8 cellular contexts compared by ENCODE assay signal in the genomic region with DNA sequence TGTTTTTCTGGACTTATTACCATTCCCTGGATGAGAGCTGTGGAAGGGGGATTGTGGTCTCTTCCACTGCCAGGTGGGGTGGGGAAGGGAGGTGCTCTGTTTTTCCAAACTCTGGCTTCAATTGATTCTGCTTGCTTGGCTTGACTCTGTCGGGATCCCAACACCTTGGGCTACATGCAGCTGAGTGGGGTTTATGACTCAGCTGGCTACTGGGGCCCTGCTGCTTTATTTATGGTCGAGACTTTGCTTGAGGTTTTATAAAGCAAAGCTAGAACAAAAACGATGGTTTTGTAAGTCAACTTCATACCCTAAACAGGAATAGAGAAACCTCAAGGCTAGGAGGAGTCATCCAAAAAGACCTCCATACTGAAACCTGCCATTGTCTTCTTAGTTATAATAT.
DNase-seq lines count a peak whose midpoint lies in the region; ATAC-seq, FAIRE-seq and TF ChIP-seq lines count a peak whose summit lies in the region.

No MANE protein-coding gene starts in this region.

- H3K27me3 ChIP-seq in skeletal muscle satellite cell (ENCODE audit: control insufficient read depth, insufficient read depth, low read length) (no peaks in the 10 kb centered on the region), thyroid gland (no peaks in the 10 kb centered on the region)
- H3K27me3 ChIP-seq in CD4-positive, alpha-beta memory T cell (ENCODE audit: insufficient read depth, low read length), result no peaks in the 10 kb centered on the region

- H3K4me1 ChIP-seq in skeletal muscle satellite cell (ENCODE audit: control insufficient read depth, insufficient read depth, low read length) (peaks cover 74% of the 10 kb centered on the region), thyroid gland (peaks cover 0 to 19% of the 10 kb centered on the region in 2 donors)
- H3K4me1 ChIP-seq in CD4-positive, alpha-beta memory T cell (ENCODE audit: insufficient read depth, low read length), result no peaks in the 10 kb centered on the region

- no peaks in the 10 kb centered on the region for H3K9me3 ChIP-seq in skeletal muscle satellite cell (replicated peaks; ENCODE audit: low read length)
- no peaks in the 10 kb centered on the region for H3K9me3 ChIP-seq in thyroid gland
- no peaks in the 10 kb centered on the region for H3K9me3 ChIP-seq in CD4-positive, alpha-beta memory T cell (ENCODE audit: control insufficient read depth in 1 of 2, low read length in 2 of 2)

- H3K9ac ChIP-seq in skeletal muscle satellite cell (ENCODE audit: low read depth, low read length), result peak overlapping the region; percentile 77

- TF ChIP-seq POLR2A in thyroid gland (IDR thresholded peaks at IDR 0.05), result no peak

- POLR2A ChIA-PET in CD4-positive, alpha-beta memory T cell (lab: Charles Lee; ENCODE audit: partially characterized antibody), result no interaction called here

- intact Hi-C loops in thyroid gland (cut with DNase I), result no loop called here
- intact Hi-C loops in CD4-positive, alpha-beta memory T cell (cut with micrococcal nuclease), result no loop called here

- peak; percentile 39 for DNase-seq in GM19239 (ENCODE audit: insufficient read length, low spot score)
- peak; percentile 52 to 63 for DNase-seq in activated T-cell treated with anti-CD3 and anti-CD28 coated beads, Interleukin-2, amount 50 U/mL, for 48 hours
- no peak for DNase-seq in thyroid gland
- no peak for DNase-seq in C1 segment of cervical spinal cord (lab: John Stamatoyannopoulos, UW)
- no peak for DNase-seq in SW 1271 (lab: John Stamatoyannopoulos, UW)
- DNase-seq in CD4-positive, alpha-beta memory T cell, result no peak

- CTCF ChIA-PET in CD4-positive, alpha-beta memory T cell (lab: Charles Lee; ENCODE audit: partially characterized antibody), result no interaction called here

- no peaks in the 10 kb centered on the region for H3K9me3 Mint-ChIP-seq in CD4-positive, alpha-beta memory T cell

- peak overlapping the region; percentile 62 for H3K4me2 ChIP-seq in skeletal muscle satellite cell (ENCODE audit: low read length)

- no peak overlapping the region for H3K4me3 Mint-ChIP-seq in CD4-positive, alpha-beta memory T cell

- FAIRE-seq in GM19239 (lab: Jason Lieb, UNC), result peak; percentile 37

- 87 to 95% methylated on average over 3 of the region's 3 CpGs for WGBS in thyroid gland, 2 donors

- H3K27me3 Mint-ChIP-seq in CD4-positive, alpha-beta memory T cell, result no peaks in the 10 kb centered on the region

- peaks cover 0 to 13% (median 4%) of the 10 kb centered on the region in 4 donors for H3K4me1 Mint-ChIP-seq in CD4-positive, alpha-beta memory T cell

- H3K4me3 ChIP-seq in skeletal muscle satellite cell (ENCODE audit: low read length), result no peak overlapping the region
- no peak overlapping the region for H3K4me3 ChIP-seq in thyroid gland (replicated peaks in 1 of 3)
- H3K4me3 ChIP-seq in CD4-positive, alpha-beta memory T cell (ENCODE audit: low read length in 2 of 2), result no peak overlapping the region

- H3K27ac ChIP-seq in thyroid gland, result no peak overlapping the region
- H3K27ac ChIP-seq in CD4-positive, alpha-beta memory T cell (ENCODE audit: low read depth, low read length), result no peak overlapping the region

- H3K36me3 Mint-ChIP-seq in CD4-positive, alpha-beta memory T cell, result peaks cover 34 to 58% of the 10 kb centered on the region in 2 donors

- TF ChIP-seq CTCF in thyroid gland (IDR thresholded peaks at IDR 0.05), result no peak

- peak; percentile 46 for ATAC-seq in HG03135 (IDR thresholded peaks at IDR 0.05; ENCODE audit: unreplicated experiment)

- peak overlapping the region in 1 of 7 donors; percentile 26 for H3K27ac Mint-ChIP-seq in CD4-positive, alpha-beta memory T cell

- H3K36me3 ChIP-seq in skeletal muscle satellite cell (ENCODE audit: insufficient read depth, low read length) (peaks cover 3% of the 10 kb centered on the region), thyroid gland (no peaks in the 10 kb centered on the region)
- no peaks in the 10 kb centered on the region for H3K36me3 ChIP-seq in CD4-positive, alpha-beta memory T cell (ENCODE audit: insufficient read depth, low read length)

Comparison
In these comparisons a context has a peak if more than half of its experiments do, and no peak if none do; other contexts are left out.
1. DNase-seq: peak in GM19239 (single experiment) and activated T-cell treated with anti-CD3 and anti-CD28 coated beads, Interleukin-2, amount 50 U/mL, for 48 hours (2 of 2); none in thyroid gland (0 of 2), C1 segment of cervical spinal cord (0 of 14), SW 1271 (0 of 2) and CD4-positive, alpha-beta memory T cell (0 of 5).